ENCODE assay signal across 14 cellular contexts in genomic region chr6:54083301-54083700, GRCh38. TPM values are rescaled to one million over a fixed set of nuclear protein-coding genes. Genes with fewer than 3 reads are reported as not detected.
A peak's percentile ranks its signal among the peaks of the same experiment; 100 is the strongest.
DNase-seq lines count a peak whose midpoint lies in the region; ATAC-seq and TF ChIP-seq lines count a peak whose summit lies in the region.
"Had no signal": no experiment of that assay in that cellular context is flagged by ENCODE, and none has a peak within 500 bp of the region (broad histone marks: within the 10 kb centered on the region; RNA-seq: fewer than 3 reads in every experiment).

No MANE protein-coding gene starts in this region.

- H3K4me3 Mint-ChIP-seq in GM23338: no peak overlapping the region
- no peak overlapping the region for H3K4me3 Mint-ChIP-seq in CD14-positive monocyte
- H3K4me3 Mint-ChIP-seq: CD8-positive, alpha-beta T cell had no signal

- in situ Hi-C loops in gastrocnemius medialis (cut with MboI; ENCODE audit: low sequenced_read_pairs in 4 of 4): no loop called here

- no peak overlapping the region for H3K4me3 ChIP-seq in GM23338
- H3K4me3 ChIP-seq in gastrocnemius medialis: peak overlapping the region; percentile 28 to 57 (median 48)
- H3K4me3 ChIP-seq: MG63 had no signal

- H3K9me3 ChIP-seq in gastrocnemius medialis: no peaks in the 10 kb centered on the region
- H3K9me3 ChIP-seq: BE2C, MG63 had no signal

- H3K4me1 Mint-ChIP-seq in GM23338: no peaks in the 10 kb centered on the region
- no peaks in the 10 kb centered on the region for H3K4me1 Mint-ChIP-seq in CD14-positive monocyte

- peak; percentile 3 for DNase-seq in COLO668 (lab: John Stamatoyannopoulos, UW; ENCODE audit: unreplicated experiment)
- no peak for DNase-seq in GM23338 (ENCODE audit: low spot score)
- peak; percentile 92 for DNase-seq in SHP77 treated with DMSO at 0.1 percent for 48 hours (lab: John Stamatoyannopoulos, UW)
- peak; percentile 73 to 81 for DNase-seq in gastrocnemius medialis
- no peak for DNase-seq in RPMI8226
- no peak for DNase-seq in CD14-positive monocyte (ENCODE audit: low spot score)
- DNase-seq: BE2C; CD8-positive, alpha-beta T cell; MG63; NCI-H1105; NCI-H1930 had no signal

- H3K27ac Mint-ChIP-seq in GM23338 (no peak overlapping the region), CD14-positive monocyte (no peak overlapping the region)
- H3K27ac Mint-ChIP-seq: CD8-positive, alpha-beta T cell had no signal

- no peak for ATAC-seq in GM23338
- ATAC-seq in gastrocnemius medialis: peak; percentile 19 to 34
- no peak for ATAC-seq in HG02884 (IDR thresholded peaks at IDR 0.05; ENCODE audit: unreplicated experiment)
- ATAC-seq: CD8-positive, alpha-beta T cell; Right ventricle myocardium inferior had no signal

- H3K9me2 ChIP-seq in GM23338 (ENCODE audit: insufficient read depth): no peaks in the 10 kb centered on the region; the same call in 1 of the 2 replicates

- H3K36me3 ChIP-seq in GM23338 (ENCODE audit: insufficient read depth): no peaks in the 10 kb centered on the region
- no peaks in the 10 kb centered on the region for H3K36me3 ChIP-seq in gastrocnemius medialis
- H3K36me3 ChIP-seq: BE2C, MG63 had no signal

- intact Hi-C loops in gastrocnemius medialis (cut with DNase I; ENCODE audit: low total_unique reads): loop anchor here (5.0 kb wide), 1 partner anchor 71 kb away; no protein-coding TSS in a partner anchor
- intact Hi-C loops in CD14-positive monocyte (cut with micrococcal nuclease): no loop called here

- TF ChIP-seq POLR2A in gastrocnemius medialis (IDR thresholded peaks at IDR 0.05): peak; percentile 65 to 77

- H3K4me1 ChIP-seq in GM23338 (ENCODE audit: insufficient read depth): no peaks in the 10 kb centered on the region
- peaks cover 36 to 51% of the 10 kb centered on the region in 2 donors for H3K4me1 ChIP-seq in gastrocnemius medialis
- H3K4me1 ChIP-seq: BE2C had no signal

- no peaks in the 10 kb centered on the region for H3K9me3 Mint-ChIP-seq in GM23338
- peaks cover 0 to 3% (median 0%) of the 10 kb centered on the region in 7 donors for H3K9me3 Mint-ChIP-seq in CD14-positive monocyte
- H3K9me3 Mint-ChIP-seq: CD8-positive, alpha-beta T cell had no signal

- H3K79me2 ChIP-seq in GM23338 (replicated peaks; ENCODE audit: insufficient read depth): no peaks in the 10 kb centered on the region

- no peaks in the 10 kb centered on the region for H3K36me3 Mint-ChIP-seq in GM23338 (ENCODE audit: low read depth)
- no peaks in the 10 kb centered on the region for H3K36me3 Mint-ChIP-seq in CD14-positive monocyte
- H3K36me3 Mint-ChIP-seq: CD8-positive, alpha-beta T cell had no signal

- no peaks in the 10 kb centered on the region for H3F3A ChIP-seq in GM23338 (replicated peaks; ENCODE audit: low read depth)

- peak overlapping the region; percentile 18; the same call in 1 of the 2 replicates for H2AFZ ChIP-seq in GM23338

- H3K27me3 ChIP-seq in GM23338 (ENCODE audit: insufficient read depth): no peaks in the 10 kb centered on the region
- H3K27me3 ChIP-seq in gastrocnemius medialis: no peaks in the 10 kb centered on the region
- H3K27me3 ChIP-seq: BE2C, MG63 had no signal

- no peak overlapping the region for H3K4me2 ChIP-seq in GM23338

- H3K27me3 Mint-ChIP-seq in GM23338 (ENCODE audit: insufficient read depth, low read depth, poor library complexity) (no peaks in the 10 kb centered on the region), CD14-positive monocyte (ENCODE audit: low read depth in 3 of 3) (no peaks in the 10 kb centered on the region)

- TF ChIP-seq CTCF in GM23338 (conservative IDR thresholded peaks at IDR 0.05; ENCODE audit: low read depth in 2 of 2) (no peak), gastrocnemius medialis (IDR thresholded peaks at IDR 0.05 in 4 of 5, conservative IDR thresholded peaks at IDR 0.05 in 1 of 5) (no peak), CD14-positive monocyte (IDR thresholded peaks at IDR 0.05) (no peak)

- H3K27ac ChIP-seq in GM23338 (ENCODE audit: low read depth): no peak overlapping the region
- H3K27ac ChIP-seq in gastrocnemius medialis: peak overlapping the region; percentile 90 to 97 (median 94)

- H4K20me1 ChIP-seq in GM23338 (replicated peaks; ENCODE audit: insufficient read depth): no peaks in the 10 kb centered on the region

TF ChIP-seq in GM23338, 12 proteins besides CTCF, POLR2A, EP300 and RAD21 (continues in another document):
- TF ChIP-seq NANOG (IDR thresholded peaks at IDR 0.05; ENCODE audit: borderline replicate concordance): no peak
- no peak for TF ChIP-seq ETS1 (IDR thresholded peaks at IDR 0.05)
- TF ChIP-seq JUNB (IDR thresholded peaks at IDR 0.05; ENCODE audit: unreplicated experiment): no peak
- no peak for TF ChIP-seq ZNF114 (CRISPR knock-in tag; IDR thresholded peaks at IDR 0.05)
- TF ChIP-seq EZH2phosphoT487 (IDR thresholded peaks at IDR 0.05; ENCODE audit: unreplicated experiment): no peak
- TF ChIP-seq STAT1 (IDR thresholded peaks at IDR 0.05; ENCODE audit: unreplicated experiment): no peak
- TF ChIP-seq CREB1 (CRISPR knock-in tag; IDR thresholded peaks at IDR 0.05; ENCODE audit: low read depth): no peak
- TF ChIP-seq REST (IDR thresholded peaks at IDR 0.05; ENCODE audit: unreplicated experiment): no peak
- TF ChIP-seq ZNF331 (CRISPR knock-in tag; IDR thresholded peaks at IDR 0.05; ENCODE audit: low read depth): no peak
- no peak for TF ChIP-seq EZH2 (IDR thresholded peaks at IDR 0.05; ENCODE audit: low read depth, unreplicated experiment)

RNA-seq across cellular contexts. Expression of gene MLIP, which starts 27.9 kb away (rescaled TPM):
- not detected in 2 replicates for total RNA-seq in GM23338 (2014; rRNA removed; shearing (Covaris generic))
- polyA plus RNA-seq in GM23338 (2016; fragmentation: Nextera tagmentation; extraction: Ambion mirVana) (not detected in 2 replicates), CD14-positive monocyte (not detected)
- total RNA-seq in gastrocnemius medialis: 100 to 1,000 TPM; 130 to 200 (median 160) TPM
- total RNA-seq: CD8-positive, alpha-beta T cell; H4 had no signal

Comparison
In these comparisons a context has a peak if more than half of its experiments do, and no peak if none do; other contexts are left out.
1. DNase-seq: peak in COLO668 (single experiment), SHP77 treated with DMSO at 0.1 percent for 48 hours (single experiment) and gastrocnemius medialis (2 of 2); none in GM23338 (single experiment), RPMI8226 (single experiment) and CD14-positive monocyte (single experiment).
2. ATAC-seq: peak in gastrocnemius medialis (2 of 2); none in GM23338 (single experiment) and HG02884 (single experiment).
3. RNA of gene MLIP, which starts 27.9 kb away (total RNA-seq): 130 to 200 TPM in gastrocnemius medialis; not detected in GM23338; every median in the first group is over 100 times any median in the second.